Comparison of ENCODE assay signal across 19 cellular contexts in the genomic region with DNA sequence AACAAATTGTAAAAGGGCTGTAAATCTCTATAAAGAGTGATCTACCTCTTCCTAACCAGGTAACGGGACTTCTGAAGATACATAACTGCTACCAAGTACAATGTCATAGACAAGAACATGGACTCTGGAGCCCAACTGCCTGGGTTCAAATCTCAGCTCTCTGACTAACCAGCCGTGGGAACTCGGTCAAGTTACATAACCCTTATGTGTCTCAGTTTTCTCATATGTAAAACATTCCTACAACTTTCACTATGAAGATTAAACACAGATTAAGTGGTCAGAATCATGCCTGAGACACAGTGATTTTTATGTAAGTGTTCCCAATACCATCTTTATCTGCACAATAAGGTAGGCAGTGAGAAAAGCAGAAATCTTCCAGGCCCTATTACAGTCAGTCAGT. TPM values are rescaled to one million over a fixed set of nuclear protein-coding genes. Genes with fewer than 3 reads are reported as not detected.
DNase-seq lines count a peak whose midpoint lies in the region; ATAC-seq and TF ChIP-seq lines count a peak whose summit lies in the region.
"Had no signal": no experiment of that assay in that cellular context is flagged by ENCODE, and none has a peak within 500 bp of the region (broad histone marks: within the 10 kb centered on the region; RNA-seq: fewer than 3 reads in every experiment).

No MANE protein-coding gene starts in this region.

- TF ChIP-seq POLR2A in breast epithelium (IDR thresholded peaks at IDR 0.05) = no peak

- H3K4me3 ChIP-seq in breast epithelium = no peak overlapping the region
- H3K4me3 ChIP-seq in choroid plexus epithelial cell (ENCODE audit: low read depth, low read length) = no peak overlapping the region
- H3K4me3 ChIP-seq: BLaER1 treated with 17β-estradiol and CSF1 and Interleukin-3, amounts not matched to agents 10 nM and 100 nM had no signal

- no peaks in the 10 kb centered on the region for H3K9me3 Mint-ChIP-seq in MCF 10A (ENCODE audit: unreplicated experiment)

- H3K4me1 ChIP-seq in breast epithelium = no peaks in the 10 kb centered on the region
- H3K4me1 ChIP-seq: BLaER1 treated with 17β-estradiol and CSF1 and Interleukin-3, amounts not matched to agents 10 nM and 100 nM had no signal

- no peaks in the 10 kb centered on the region for H3K36me3 ChIP-seq in breast epithelium

- peaks cover 93% of the 10 kb centered on the region for H3K36me3 Mint-ChIP-seq in MCF 10A (ENCODE audit: insufficient read depth, unreplicated experiment)

- TF ChIP-seq CTCF in MCF 10A (IDR thresholded peaks at IDR 0.05; ENCODE audit: unreplicated experiment) (no peak), breast epithelium (IDR thresholded peaks at IDR 0.05) (no peak), choroid plexus epithelial cell (conservative IDR thresholded peaks at IDR 0.05; ENCODE audit: low read depth, low read length) (no peak)

- peak; percentile 40 for ATAC-seq in left colon
- ATAC-seq in HG02588 (IDR thresholded peaks at IDR 0.05; ENCODE audit: unreplicated experiment) = no peak
- ATAC-seq: SK-N-SH treated with all-trans-retinoic acid at 6 μM for 48 hours had no signal

- H3K27me3 ChIP-seq in breast epithelium = no peaks in the 10 kb centered on the region
- H3K27me3 ChIP-seq: BLaER1 treated with 17β-estradiol and CSF1 and Interleukin-3, amounts not matched to agents 10 nM and 100 nM had no signal

- H3K9me3 ChIP-seq in breast epithelium = no peaks in the 10 kb centered on the region
- H3K9me3 ChIP-seq: BLaER1 treated with 17β-estradiol and CSF1 and Interleukin-3, amounts not matched to agents 10 nM and 100 nM had no signal

- POLR2A ChIA-PET in MCF 10A (lab: Yijun Ruan, JAX) = no interaction called here

- H3K27ac ChIP-seq in breast epithelium = no peak overlapping the region
- H3K27ac ChIP-seq: 22Rv1; BLaER1 treated with 17β-estradiol and CSF1 and Interleukin-3, amounts not matched to agents 10 nM and 100 nM; KMS-11 had no signal

- H3K4me1 Mint-ChIP-seq in MCF 10A (ENCODE audit: insufficient read depth, unreplicated experiment) = no peaks in the 10 kb centered on the region

- DNase-seq in MCF 10A (ENCODE audit: unreplicated experiment) (no peak), breast epithelium (ENCODE audit: low spot score in 2 of 2) (no peak), choroid plexus epithelial cell (ENCODE audit: low read depth) (peak; percentile 34), left colon (no peak), posterior cingulate gyrus (no peak), NCI-H226 (no peak), NCI-H748 (lab: John Stamatoyannopoulos, UW; ENCODE audit: unreplicated experiment) (no peak)
- DNase-seq: EL, NCI-H1092, NCI-H146, NCI-H2081 treated with DMSO at 0.1 percent for 48 hours, NCI-H2227 treated with DMSO at 0.1 percent for 48 hours, NCI-H526, SHP77 treated with DMSO at 0.1 percent for 48 hours had no signal

- intact Hi-C loops in MCF 10A (cut with micrococcal nuclease) = no loop called here
- intact Hi-C loops in breast epithelium (cut with DNase I; ENCODE audit: low total_unique reads) = no loop called here
- intact Hi-C loops in left colon (cut with DNase I, micrococcal nuclease) = no loop called here
- intact Hi-C loops in posterior cingulate gyrus (cut with DNase I) = no loop called here

- no TSS peak for BruUV-seq in MCF 10A (replicated peaks; lab: Mats Ljungman, UMichigan)

- H3K27me3 Mint-ChIP-seq in MCF 10A (ENCODE audit: insufficient read depth, unreplicated experiment) = no peaks in the 10 kb centered on the region

- no peak overlapping the region for H3K4me3 Mint-ChIP-seq in MCF 10A (ENCODE audit: unreplicated experiment)

- CTCF ChIA-PET in MCF 10A (lab: Yijun Ruan, JAX) = no interaction called here

- H3K27ac Mint-ChIP-seq in MCF 10A (ENCODE audit: low read depth, unreplicated experiment) = peak overlapping the region; percentile 23

RNA-seq across cellular contexts. Expression of gene ITGB1, which starts 52.6 kb away (rescaled TPM):
- total RNA-seq in MCF 10A (2022) (680 and 703 TPM in 2 replicates), breast epithelium (1,000 to 10,000 TPM in 1 of 3 donors, 100 to 1,000 TPM in 2; 438 to 1,565 (median 480) TPM), left colon (100 to 1,000 TPM; 303 to 331 TPM)
